ENCODE assay signal across 8 cellular contexts in the genomic region with DNA sequence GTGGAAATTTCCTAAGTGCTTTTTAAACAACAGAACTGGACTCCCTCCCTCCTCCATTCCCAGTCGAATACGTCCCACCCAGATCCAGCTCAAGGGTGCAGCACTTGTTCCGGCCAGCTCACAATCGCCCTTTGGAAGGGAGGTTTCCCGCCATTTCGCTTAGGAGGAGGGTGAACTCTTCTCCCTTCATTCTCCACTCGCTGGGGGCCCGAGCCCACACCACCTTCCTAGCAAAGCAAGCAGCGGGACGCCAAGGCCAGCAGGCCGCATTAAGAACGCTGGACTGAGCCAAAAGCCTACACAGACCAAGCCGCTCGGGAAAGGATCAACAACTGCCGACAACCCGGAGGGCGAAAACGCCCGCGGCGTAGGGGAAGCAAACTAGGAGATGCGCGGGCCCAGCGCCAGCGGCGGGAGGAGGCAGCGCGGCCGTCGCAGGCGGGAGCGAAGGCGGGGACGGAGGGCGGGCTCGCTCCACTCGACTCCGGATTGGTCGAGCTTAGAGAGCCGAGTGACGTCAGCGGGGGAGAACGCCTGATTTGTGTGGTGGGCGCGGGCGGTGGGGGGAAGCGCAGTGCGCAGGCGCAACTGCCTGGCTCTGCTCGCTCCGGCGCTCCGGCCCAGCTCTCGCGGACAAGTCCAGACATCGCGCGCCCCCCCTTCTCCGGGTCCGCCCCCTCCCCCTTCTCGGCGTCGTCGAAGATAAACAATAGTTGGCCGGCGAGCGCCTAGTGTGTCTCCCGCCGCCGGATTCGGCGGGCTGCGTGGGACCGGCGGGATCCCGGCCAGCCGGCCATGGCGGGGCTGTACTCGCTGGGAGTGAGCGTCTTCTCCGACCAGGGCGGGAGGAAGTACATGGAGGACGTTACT. TPM values are rescaled to one million over a fixed set of nuclear protein-coding genes. Genes with fewer than 3 reads are reported as not detected.
DNase-seq lines count a peak whose midpoint lies in the region; ATAC-seq and TF ChIP-seq lines count a peak whose summit lies in the region.

A gene (plus strand): TSS at position 574 of the 870 bp plus-strand sequence. CDS start 222 bp downstream, at position 796.

- peaks cover 4% of the 10 kb centered on the region for H3K36me3 Mint-ChIP-seq in endothelial cell (ENCODE audit: low read depth, unreplicated experiment)
- no peaks in the 10 kb centered on the region for H3K36me3 Mint-ChIP-seq in mesothelial cell of epicardium

- peak within 1 kb of the TSS; percentile 66 for H3K27ac ChIP-seq in OCI-LY3 (ENCODE audit: low read length)

- peak within 1 kb of the TSS; percentile 77 for H2AFZ ChIP-seq in OCI-LY3 (ENCODE audit: low read depth, low read length)

- H3K4me2 ChIP-seq in OCI-LY3 (ENCODE audit: low read length): peak within 1 kb of the TSS; percentile 100

- peaks cover 25% of the 10 kb centered on the region for H3K4me1 ChIP-seq in OCI-LY3 (ENCODE audit: low read length)

- H3K27me3 Mint-ChIP-seq in endothelial cell (ENCODE audit: unreplicated experiment) (peaks cover 1% of the 10 kb centered on the region), mesothelial cell of epicardium (ENCODE audit: low read depth) (no peaks in the 10 kb centered on the region)

- peak within 1 kb of the TSS; percentile 97 for H3K4me3 Mint-ChIP-seq in endothelial cell (ENCODE audit: unreplicated experiment)
- peak within 1 kb of the TSS; percentile 97 for H3K4me3 Mint-ChIP-seq in mesothelial cell of epicardium

- peaks cover 48% of the 10 kb centered on the region for H3K79me2 ChIP-seq in OCI-LY3 (ENCODE audit: low read length)

- peaks cover 17% of the 10 kb centered on the region for H3K4me1 Mint-ChIP-seq in endothelial cell (ENCODE audit: unreplicated experiment)
- peaks cover 34% of the 10 kb centered on the region for H3K4me1 Mint-ChIP-seq in mesothelial cell of epicardium

- no peak for TF ChIP-seq CTCF in OCI-LY3 (IDR thresholded peaks at IDR 0.05; ENCODE audit: low read depth, low read length)
- TF ChIP-seq CTCF in endothelial cell (IDR thresholded peaks at IDR 0.05; ENCODE audit: unreplicated experiment): no peak
- TF ChIP-seq CTCF in mesothelial cell of epicardium (IDR thresholded peaks at IDR 0.05; ENCODE audit: unreplicated experiment): no peak

- H3K9me3 Mint-ChIP-seq in endothelial cell (ENCODE audit: unreplicated experiment) (no peaks in the 10 kb centered on the region), mesothelial cell of epicardium (no peaks in the 10 kb centered on the region)

- H3K9me3 ChIP-seq in OCI-LY3 (ENCODE audit: insufficient read depth, low read length): no peaks in the 10 kb centered on the region

- H3K27ac Mint-ChIP-seq in endothelial cell (ENCODE audit: unreplicated experiment): peak within 1 kb of the TSS; percentile 90
- peak within 1 kb of the TSS; percentile 99 for H3K27ac Mint-ChIP-seq in mesothelial cell of epicardium

- DNase-seq in DMS 273 treated with DMSO at 0.1 percent for 48 hours (lab: John Stamatoyannopoulos, UW): peak; percentile 97
- peak; percentile 100 for DNase-seq in HuH-7.5 (ENCODE audit: low spot score)
- DNase-seq in activated CD8-positive, alpha-beta memory T cell treated with anti-CD3 and anti-CD28 coated beads, Interleukin-2, amount 50 U/mL, for 48 hours: peak; percentile 99
- DNase-seq in endothelial cell (ENCODE audit: low spot score): peak; percentile 99
- DNase-seq in mesothelial cell of epicardium (ENCODE audit: low spot score in 2 of 2, unreplicated experiment in 2 of 2): peak; percentile 99 to 100
- DNase-seq in stimulated activated CD8-positive, alpha-beta memory T cell treated with anti-CD3 and anti-CD28 coated beads, Interleukin-15, amount 100 ng/mL, for 4 hours (ENCODE audit: low read depth in 2 of 2): peak; percentile 93 to 96

- peak; percentile 90 for ATAC-seq in GM21528 (IDR thresholded peaks at IDR 0.05; ENCODE audit: low FRiP score, unreplicated experiment)

- H3K27me3 ChIP-seq in OCI-LY3 (ENCODE audit: low read depth, low read length): peaks cover 9% of the 10 kb centered on the region; the same call in 1 of the 2 replicates

- peaks cover 3% of the 10 kb centered on the region for H3K36me3 ChIP-seq in OCI-LY3 (replicated peaks; ENCODE audit: low read depth, low read length)

- H4K20me1 ChIP-seq in OCI-LY3 (ENCODE audit: insufficient read depth, low read length): peaks cover 28% of the 10 kb centered on the region

- H3K9ac ChIP-seq in OCI-LY3 (ENCODE audit: low read length): peak within 1 kb of the TSS; percentile 88

- peak within 1 kb of the TSS; percentile 83 for H3K4me3 ChIP-seq in OCI-LY3 (ENCODE audit: low read length)

RNA-seq across cellular contexts. Expression of the gene that starts here (rescaled TPM):
- total RNA-seq in endothelial cell (ENCODE audit: unreplicated experiment) (14.6 TPM), mesothelial cell of epicardium (26.4 to 28.9 TPM (median 26.7 TPM) in 3 replicates)

Comparison
In these comparisons a context has a peak if more than half of its experiments do, and no peak if none do; other contexts are left out.
1. Peak in every context shown above with its lines: DNase-seq, ATAC-seq, H3K4me3 ChIP-seq and H3K27ac ChIP-seq.